In the genomic region with DNA sequence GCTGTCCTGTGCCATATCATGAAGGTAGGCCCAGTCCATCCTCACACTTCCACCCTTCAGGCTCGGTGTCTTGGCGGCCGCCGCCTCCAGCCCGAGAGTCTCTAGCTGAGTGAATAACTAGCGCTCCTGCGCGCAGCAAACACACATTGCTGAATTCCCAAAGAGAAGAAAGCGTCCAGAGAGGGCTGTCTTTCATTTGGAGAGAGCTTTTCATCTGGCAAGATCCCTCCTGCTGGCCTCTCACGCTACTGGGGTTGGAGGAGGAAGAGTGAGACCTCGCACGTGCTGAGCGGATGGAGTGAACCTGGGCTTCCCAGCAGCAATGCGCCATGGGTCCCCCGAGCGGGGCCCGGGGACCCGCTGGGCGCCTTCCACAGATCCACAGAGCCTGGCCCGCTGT, we compare ENCODE assay signal across 17 cellular contexts.
A peak's percentile ranks its signal among the peaks of the same experiment; 100 is the strongest.
DNase-seq lines count a peak whose midpoint lies in the region; TF ChIP-seq lines count a peak whose summit lies in the region.
"Had no signal": no experiment of that assay in that cellular context is flagged by ENCODE, and none has a peak within 500 bp of the region (broad histone marks: within the 10 kb centered on the region; RNA-seq: fewer than 3 reads in every experiment).

No MANE protein-coding gene starts in this region.

- H3K4me3 Mint-ChIP-seq in endodermal cell: peak overlapping the region; percentile 12
- H3K4me3 Mint-ChIP-seq in nephron: peak overlapping the region in 2 of 3 experiments; percentile 13 to 22
- H3K4me3 Mint-ChIP-seq: CD14-positive monocyte had no signal

- no peaks in the 10 kb centered on the region for H3K9me3 Mint-ChIP-seq in endodermal cell
- H3K9me3 Mint-ChIP-seq in nephron: no peaks in the 10 kb centered on the region

- peak; percentile 54 for DNase-seq in ELF-1 (ENCODE audit: low read depth, low spot score)
- DNase-seq in endodermal cell: peak; percentile 68
- no peak for DNase-seq in DMS114 treated with DMSO at 0.1 percent for 48 hours (lab: John Stamatoyannopoulos, UW; ENCODE audit: unreplicated experiment)
- no peak for DNase-seq in ecto neural progenitor cell (ENCODE audit: low spot score)
- no peak for DNase-seq in stimulated activated CD4-positive, alpha-beta T cell treated with anti-CD3 and anti-CD28 coated beads, Interleukin-2, amount 100 ng/mL, for 24 hours
- DNase-seq in germinal center (ENCODE audit: low spot score): no peak
- DNase-seq: 8988T, GDM1, GM23248, NCI-H187 treated with DMSO at 0.1 percent for 48 hours, NCI-H2227 treated with DMSO at 0.1 percent for 48 hours, NCI-H510A treated with DMSO at 0.1 percent for 48 hours, SHP77 treated with DMSO at 0.1 percent for 48 hours had no signal

- H3K27ac Mint-ChIP-seq in endodermal cell (no peak overlapping the region), nephron (peak overlapping the region in 2 of 3 experiments; percentile 81 to 87)
- H3K27ac Mint-ChIP-seq: CD14-positive monocyte had no signal

- H3K9ac ChIP-seq in HUES6 (ENCODE audit: low read length) (peak overlapping the region; percentile 19), endodermal cell (ENCODE audit: extremely low read depth, low read length, poor library complexity, severe bottlenecking) (no peak overlapping the region)
- H3K9ac ChIP-seq: GM23248, KMS-11 had no signal

- H3K4me1 Mint-ChIP-seq in endodermal cell (peaks cover 27% of the 10 kb centered on the region), nephron (peaks cover 60% of the 10 kb centered on the region)
- H3K4me1 Mint-ChIP-seq: CD14-positive monocyte had no signal

- H3K27ac ChIP-seq in HUES6 (ENCODE audit: low read depth, low read length): no peak overlapping the region
- H3K27ac ChIP-seq in endodermal cell (ENCODE audit: low read depth, low read length): no peak overlapping the region
- H3K27ac ChIP-seq: GM23248, KMS-11 had no signal

- H3K4me1 ChIP-seq in HUES6 (ENCODE audit: control insufficient read depth, insufficient read depth, low read length): peaks cover 35% of the 10 kb centered on the region
- H3K4me1 ChIP-seq in endodermal cell (ENCODE audit: control insufficient read depth, insufficient read depth, low read length): no peaks in the 10 kb centered on the region

- H3K36me3 ChIP-seq in HUES6 (ENCODE audit: control insufficient read depth, insufficient read depth, low read length) (no peaks in the 10 kb centered on the region), endodermal cell (ENCODE audit: control insufficient read depth, insufficient read depth, low read length) (no peaks in the 10 kb centered on the region)

- H3K27me3 Mint-ChIP-seq in endodermal cell (ENCODE audit: insufficient read depth) (peaks cover 98% of the 10 kb centered on the region), nephron (ENCODE audit: low read depth) (peaks cover 96% of the 10 kb centered on the region)

- H3K27me3 ChIP-seq in HUES6 (ENCODE audit: control insufficient read depth, insufficient read depth, low read length) (peaks cover 100% of the 10 kb centered on the region), endodermal cell (ENCODE audit: control insufficient read depth, insufficient read depth, low read length, poor library complexity, severe bottlenecking) (peaks cover 100% of the 10 kb centered on the region)

- TF ChIP-seq CTCF in endodermal cell (conservative IDR thresholded peaks at IDR 0.05) (no peak), nephron (IDR thresholded peaks at IDR 0.05; ENCODE audit: unreplicated experiment in 3 of 3) (no peak)

- no peaks in the 10 kb centered on the region for H3K36me3 Mint-ChIP-seq in endodermal cell (ENCODE audit: low read depth)
- no peaks in the 10 kb centered on the region for H3K36me3 Mint-ChIP-seq in nephron (ENCODE audit: low read depth)
- H3K36me3 Mint-ChIP-seq: CD14-positive monocyte had no signal

- H3K9me3 ChIP-seq in HUES6 (ENCODE audit: control insufficient read depth, insufficient read depth, low read depth, low read length) (peaks cover 5% of the 10 kb centered on the region; the same call in 1 of the 2 replicates), endodermal cell (ENCODE audit: control insufficient read depth, low read length) (no peaks in the 10 kb centered on the region)

- WGBS in endodermal cell (ENCODE audit: insufficient coverage in 1 of 2, insufficient read length in 1 of 2), 2 experiments: 14 to 24% methylated on average over 16 to 20 of the region's 20 CpGs

- H3K4me3 ChIP-seq in HUES6 (ENCODE audit: low read depth, low read length) (peak overlapping the region; percentile 38), endodermal cell (ENCODE audit: low read length) (peak overlapping the region; percentile 29)
- H3K4me3 ChIP-seq: GM23248 had no signal

Comparison
In these comparisons a context has a peak if more than half of its experiments do, and no peak if none do; other contexts are left out.
1. DNase-seq: peak in ELF-1 (single experiment) and endodermal cell (single experiment); none in DMS114 treated with DMSO at 0.1 percent for 48 hours (single experiment), ecto neural progenitor cell (single experiment), stimulated activated CD4-positive, alpha-beta T cell treated with anti-CD3 and anti-CD28 coated beads, Interleukin-2, amount 100 ng/mL, for 24 hours (0 of 2) and germinal center (single experiment).